Comparison of ENCODE assay signal across 8 cellular contexts in the genomic region with DNA sequence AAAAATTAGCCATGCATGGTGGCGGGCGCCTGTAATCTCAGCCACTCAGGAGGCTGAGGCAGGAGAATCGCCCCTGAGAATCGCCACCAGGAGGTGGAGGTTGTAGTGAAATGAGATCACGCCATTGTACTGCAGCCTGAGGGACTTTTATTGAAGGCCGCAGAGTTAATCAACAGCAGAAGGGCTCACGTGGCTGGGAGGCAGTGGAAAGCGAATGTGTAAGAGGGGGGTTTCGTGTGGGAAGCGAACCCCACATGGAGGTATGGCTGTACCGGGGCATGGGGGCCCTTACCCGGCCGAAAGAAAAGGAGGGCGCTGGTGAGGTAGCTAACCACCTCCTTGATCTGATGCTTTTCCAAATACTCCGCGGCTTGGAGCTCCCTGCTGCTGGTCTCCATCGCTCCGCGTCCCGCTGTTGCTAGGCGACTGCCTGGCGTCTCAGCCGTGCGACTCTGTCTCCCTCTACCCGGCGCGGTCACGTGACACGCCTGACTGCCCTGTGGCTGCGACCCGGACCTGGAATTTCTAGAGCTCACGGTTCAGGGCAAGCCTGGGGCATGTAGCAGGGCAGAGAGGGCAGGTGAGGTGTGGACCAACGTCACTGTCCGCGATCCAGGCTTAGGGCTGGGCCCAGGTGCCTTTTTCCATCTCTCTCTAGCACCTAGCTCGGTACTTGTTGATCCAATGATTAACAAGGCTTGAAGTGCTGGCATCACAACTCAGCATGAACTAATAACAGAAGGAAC. TPM values are rescaled to one million over a fixed set of nuclear protein-coding genes. Genes with fewer than 3 reads are reported as not detected.
DNase-seq lines count a peak whose midpoint lies in the region; ATAC-seq and TF ChIP-seq lines count a peak whose summit lies in the region.

A gene with protein sequence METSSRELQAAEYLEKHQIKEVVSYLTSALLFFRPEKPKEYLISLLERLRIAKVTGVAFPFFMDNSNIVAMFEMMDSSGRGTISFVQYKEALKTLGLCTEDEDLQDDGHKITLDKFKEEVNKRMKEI (minus strand): TSS at position 428 of the 746 bp plus-strand sequence. CDS start 30 bp downstream, at position 398.

- no peaks in the 10 kb centered on the region for H3K36me3 ChIP-seq in naive thymus-derived CD4-positive, alpha-beta T cell (ENCODE audit: control insufficient read depth in 2 of 3, insufficient read depth in 3 of 3, low read length in 3 of 3)
- no peaks in the 10 kb centered on the region for H3K36me3 ChIP-seq in subcutaneous abdominal adipose tissue (ENCODE audit: control insufficient read depth in 5 of 5, insufficient read depth in 5 of 5, low read length in 5 of 5)

- H3K27ac Mint-ChIP-seq in naive thymus-derived CD4-positive, alpha-beta T cell: no peak within 1 kb of the TSS

- intact Hi-C loops in naive thymus-derived CD4-positive, alpha-beta T cell (cut with micrococcal nuclease): loop anchor here in 1 of 2 donors (10.0 kb wide), 2 partner anchors 486 to 696 kb away; no protein-coding TSS in a partner anchor

- no peak within 1 kb of the TSS for H3K27ac ChIP-seq in naive thymus-derived CD4-positive, alpha-beta T cell (ENCODE audit: low read depth, low read length)
- H3K27ac ChIP-seq in subcutaneous abdominal adipose tissue (ENCODE audit: low read depth, low read length): no peak within 1 kb of the TSS

- peaks cover 17% of the 10 kb centered on the region for H3K27me3 Mint-ChIP-seq in activated T-cell treated with anti-CD3 and anti-CD28 coated beads, Interleukin-2, amount 50 U/mL, for 4 hours (ENCODE audit: low read depth)
- H3K27me3 Mint-ChIP-seq in naive thymus-derived CD4-positive, alpha-beta T cell: peaks cover 0 to 21% (median 17%) of the 10 kb centered on the region in 5 donors

- peaks cover 8% of the 10 kb centered on the region for H3K9me3 Mint-ChIP-seq in activated T-cell treated with anti-CD3 and anti-CD28 coated beads, Interleukin-2, amount 50 U/mL, for 4 hours
- H3K9me3 Mint-ChIP-seq in naive thymus-derived CD4-positive, alpha-beta T cell: peaks cover 0 to 15% (median 9%) of the 10 kb centered on the region in 11 donors

- H3K9me3 ChIP-seq in naive thymus-derived CD4-positive, alpha-beta T cell (ENCODE audit: control insufficient read depth in 2 of 3, low read length in 3 of 3): no peaks in the 10 kb centered on the region
- no peaks in the 10 kb centered on the region for H3K9me3 ChIP-seq in subcutaneous abdominal adipose tissue (ENCODE audit: control insufficient read depth in 5 of 5, low read length in 5 of 5)

- H3K4me1 Mint-ChIP-seq in activated T-cell treated with anti-CD3 and anti-CD28 coated beads, Interleukin-2, amount 50 U/mL, for 4 hours (ENCODE audit: low read depth): peaks cover 5% of the 10 kb centered on the region
- H3K4me1 Mint-ChIP-seq in naive thymus-derived CD4-positive, alpha-beta T cell: peaks cover 4 to 14% (median 7%) of the 10 kb centered on the region in 7 donors

- no peaks in the 10 kb centered on the region for H3K4me1 ChIP-seq in naive thymus-derived CD4-positive, alpha-beta T cell (ENCODE audit: control insufficient read depth in 2 of 2, insufficient read depth in 2 of 2, low read length in 2 of 2)
- peaks cover 0 to 9% (median 7%) of the 10 kb centered on the region in 5 donors for H3K4me1 ChIP-seq in subcutaneous abdominal adipose tissue (ENCODE audit: control insufficient read depth in 5 of 5, insufficient read depth in 5 of 5, low read length in 5 of 5)

- TF ChIP-seq CTCF in GM13976 (IDR thresholded peaks at IDR 0.05; ENCODE audit: borderline replicate concordance, control extremely low read depth, extremely low read depth, insufficient read depth, missing control alignments): no peak

- peak; percentile 71 for DNase-seq in GM13976 (ENCODE audit: low spot score)
- DNase-seq in NCI-H2171 treated with DMSO at 0.1 percent for 48 hours (lab: John Stamatoyannopoulos, UW): peak; percentile 84
- peak; percentile 8 for DNase-seq in activated T-cell treated with anti-CD3 and anti-CD28 coated beads, Interleukin-2, amount 50 U/mL, for 4 hours
- peak; percentile 42 for DNase-seq in fibroblast of peridontal ligament (ENCODE audit: extremely low read depth)
- peak in 7 of 9 donors; percentile 12 to 61 (median 24) for DNase-seq in naive thymus-derived CD4-positive, alpha-beta T cell
- no peak for DNase-seq in AML-193 (lab: John Stamatoyannopoulos, UW)

- peak within 1 kb of the TSS; percentile 47 for H3K4me3 ChIP-seq in naive thymus-derived CD4-positive, alpha-beta T cell (ENCODE audit: low read length)
- peak within 1 kb of the TSS; percentile 46 to 62 (median 50) for H3K4me3 ChIP-seq in subcutaneous abdominal adipose tissue (ENCODE audit: low read depth in 1 of 5, low read length in 5 of 5)

- peak within 1 kb of the TSS; percentile 70 for H3K4me3 Mint-ChIP-seq in activated T-cell treated with anti-CD3 and anti-CD28 coated beads, Interleukin-2, amount 50 U/mL, for 4 hours
- H3K4me3 Mint-ChIP-seq in naive thymus-derived CD4-positive, alpha-beta T cell: peak within 1 kb of the TSS; percentile 54 to 84 (median 77)

- POLR2A ChIA-PET in naive thymus-derived CD4-positive, alpha-beta T cell (lab: Charles Lee): interaction anchor here (0.7 to 0.9 kb wide), 2 partner anchors 10 to 16 kb away, joined by 3 to 4 read pairs; no protein-coding TSS in a partner anchor

- CTCF ChIA-PET in naive thymus-derived CD4-positive, alpha-beta T cell (lab: Charles Lee): no interaction called here

- peaks cover 1% of the 10 kb centered on the region for H3K36me3 Mint-ChIP-seq in activated T-cell treated with anti-CD3 and anti-CD28 coated beads, Interleukin-2, amount 50 U/mL, for 4 hours (ENCODE audit: insufficient read depth)
- peaks cover 1 to 9% (median 5%) of the 10 kb centered on the region in 5 donors for H3K36me3 Mint-ChIP-seq in naive thymus-derived CD4-positive, alpha-beta T cell

- H3K9ac ChIP-seq in subcutaneous abdominal adipose tissue (ENCODE audit: low read length in 5 of 5): peak within 1 kb of the TSS in 1 of 5 donors; percentile 54

- peak; percentile 88 for ATAC-seq in HG02759 (IDR thresholded peaks at IDR 0.05; ENCODE audit: unreplicated experiment)
- ATAC-seq in activated T-cell treated with anti-CD3 and anti-CD28 coated beads, Interleukin-2, amount 50 U/mL, for 4 hours: peak; percentile 62 to 82
- ATAC-seq in naive thymus-derived CD4-positive, alpha-beta T cell: peak; percentile 37

- in situ Hi-C loops in GM13976 (cut with MboI; ENCODE audit: low sequenced_read_pairs, unreplicated experiment): no loop called here

- H3K27me3 ChIP-seq in naive thymus-derived CD4-positive, alpha-beta T cell (ENCODE audit: control insufficient read depth in 2 of 2, insufficient read depth in 2 of 2, low read length in 2 of 2): no peaks in the 10 kb centered on the region
- peaks cover 0 to 6% (median 2%) of the 10 kb centered on the region in 5 donors for H3K27me3 ChIP-seq in subcutaneous abdominal adipose tissue (ENCODE audit: control insufficient read depth in 5 of 5, insufficient read depth in 4 of 5, low read length in 5 of 5)

RNA-seq across cellular contexts. Expression of the gene that starts here (rescaled TPM):
- not detected for total RNA-seq in activated T-cell treated with anti-CD3 and anti-CD28 coated beads, Interleukin-2, amount 50 U/mL, for 4 hours
- total RNA-seq in naive thymus-derived CD4-positive, alpha-beta T cell: 1 to 10 TPM in 2 of 5 experiments, under 1 TPM in 1, not detected in 2; 0.75 to 2.1 (median 1.2) TPM
- polyA plus RNA-seq in naive thymus-derived CD4-positive, alpha-beta T cell: not detected

Comparison
In these comparisons a context has a peak if more than half of its experiments do, and no peak if none do; other contexts are left out.
1. Peak in DNase-seq and ATAC-seq in activated T-cell treated with anti-CD3 and anti-CD28 coated beads, Interleukin-2, amount 50 U/mL, for 4 hours; RNA of the gene not detected or under 1 TPM.
2. DNase-seq: peak in GM13976 (single experiment), NCI-H2171 treated with DMSO at 0.1 percent for 48 hours (single experiment), fibroblast of peridontal ligament (single experiment) and naive thymus-derived CD4-positive, alpha-beta T cell (7 of 9); none in AML-193 (0 of 2).
3. ATAC-seq: peak in every context shown above with its lines; median percentile 88 in HG02759; 72 in activated T-cell treated with anti-CD3 and anti-CD28 coated beads, Interleukin-2, amount 50 U/mL, for 4 hours; 37 in naive thymus-derived CD4-positive, alpha-beta T cell.